ENCODE assay signal across 9 cellular contexts in genomic region chr6:46170357-46171289, GRCh38. TPM values are rescaled to one million over a fixed set of nuclear protein-coding genes. Genes with fewer than 3 reads are reported as not detected.
DNase-seq lines count a peak whose midpoint lies in the region; ATAC-seq, FAIRE-seq and TF ChIP-seq lines count a peak whose summit lies in the region.
"Had no signal": no experiment of that assay in that cellular context is flagged by ENCODE, and none has a peak within 500 bp of the region (broad histone marks: within the 10 kb centered on the region; RNA-seq: fewer than 3 reads in every experiment).

A gene with protein sequence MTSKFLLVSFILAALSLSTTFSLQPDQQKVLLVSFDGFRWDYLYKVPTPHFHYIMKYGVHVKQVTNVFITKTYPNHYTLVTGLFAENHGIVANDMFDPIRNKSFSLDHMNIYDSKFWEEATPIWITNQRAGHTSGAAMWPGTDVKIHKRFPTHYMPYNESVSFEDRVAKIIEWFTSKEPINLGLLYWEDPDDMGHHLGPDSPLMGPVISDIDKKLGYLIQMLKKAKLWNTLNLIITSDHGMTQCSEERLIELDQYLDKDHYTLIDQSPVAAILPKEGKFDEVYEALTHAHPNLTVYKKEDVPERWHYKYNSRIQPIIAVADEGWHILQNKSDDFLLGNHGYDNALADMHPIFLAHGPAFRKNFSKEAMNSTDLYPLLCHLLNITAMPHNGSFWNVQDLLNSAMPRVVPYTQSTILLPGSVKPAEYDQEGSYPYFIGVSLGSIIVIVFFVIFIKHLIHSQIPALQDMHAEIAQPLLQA (minus strand): TSS chr6:46170980. CDS start chr6:46168262, 2,718 bp downstream.

- H3K9me3 Mint-ChIP-seq in activated naive CD8-positive, alpha-beta T cell treated with anti-CD3 and anti-CD28 coated beads, Interleukin-2, amount 10 ng/mL, durations not matched to agents 7 days and 5 days, result no peaks in the 10 kb centered on the region

- peak in 1 of 2 donors; percentile 17 for TF ChIP-seq EP300 in tibial nerve (IDR thresholded peaks at IDR 0.05)

- DNase-seq in COR-L47 (lab: John Stamatoyannopoulos, UW), result peak; percentile 95
- peak; percentile 70 for DNase-seq in GM20000 (ENCODE audit: low spot score)
- DNase-seq in HTR-8/SVneo (ENCODE audit: insufficient read length, low spot score), result peak; percentile 62
- peak; percentile 87 for DNase-seq in RWPE1 (ENCODE audit: low spot score)
- DNase-seq in activated naive CD8-positive, alpha-beta T cell treated with anti-CD3 and anti-CD28 coated beads, Interleukin-2, amount 10 ng/mL, durations not matched to agents 7 days and 5 days, result peak; percentile 67
- peak; percentile 85 for DNase-seq in left ventricle myocardium superior
- DNase-seq in pons (ENCODE audit: low spot score), result peak; percentile 90
- DNase-seq in tibial nerve (ENCODE audit: low spot score in 2 of 2), result peak; percentile 25 to 37

- peaks cover 28% of the 10 kb centered on the region for H3K27me3 Mint-ChIP-seq in activated naive CD8-positive, alpha-beta T cell treated with anti-CD3 and anti-CD28 coated beads, Interleukin-2, amount 10 ng/mL, durations not matched to agents 7 days and 5 days

- CTCF ChIA-PET in RWPE1 (lab: Yijun Ruan, JAX), result interaction anchor here (0.6 to 0.7 kb wide), 2 partner anchors 40 to 803 kb away, joined by 3 read pairs; no protein-coding TSS in a partner anchor

- FAIRE-seq in HTR-8/SVneo (lab: Jason Lieb, UNC), result no peak

- peak within 1 kb of the TSS; percentile 82 for H3K4me3 Mint-ChIP-seq in activated naive CD8-positive, alpha-beta T cell treated with anti-CD3 and anti-CD28 coated beads, Interleukin-2, amount 10 ng/mL, durations not matched to agents 7 days and 5 days

- H3K4me1 Mint-ChIP-seq in activated naive CD8-positive, alpha-beta T cell treated with anti-CD3 and anti-CD28 coated beads, Interleukin-2, amount 10 ng/mL, durations not matched to agents 7 days and 5 days, result peaks cover 7% of the 10 kb centered on the region

- POLR2A ChIA-PET in RWPE1 (lab: Yijun Ruan, JAX; ENCODE audit: low non-redundant PET), result no interaction called here
- POLR2A ChIA-PET in activated naive CD8-positive, alpha-beta T cell treated with anti-CD3 and anti-CD28 coated beads, Interleukin-2, amount 10 ng/mL, durations not matched to agents 7 days and 5 days (lab: Charles Lee), result no interaction called here

- H3K27me3 ChIP-seq in tibial nerve, result peaks cover 0 to 5% of the 10 kb centered on the region in 2 donors

- peak within 1 kb of the TSS; percentile 39 to 78 (median 60) for H3K4me3 ChIP-seq in tibial nerve

- H3K36me3 ChIP-seq in tibial nerve, result no peaks in the 10 kb centered on the region

- H3K27ac ChIP-seq in RWPE1 (no peak within 1 kb of the TSS), tibial nerve (peak within 1 kb of the TSS in 2 of 4 donors; percentile 62 to 69)

- intact Hi-C loops in left ventricle myocardium superior (cut with micrococcal nuclease), result no loop called here

- no peak within 1 kb of the TSS for H3K27ac Mint-ChIP-seq in activated naive CD8-positive, alpha-beta T cell treated with anti-CD3 and anti-CD28 coated beads, Interleukin-2, amount 10 ng/mL, durations not matched to agents 7 days and 5 days

- TF ChIP-seq POLR2A in tibial nerve (IDR thresholded peaks at IDR 0.05), result peak in 1 of 2 donors; percentile 29

- no peaks in the 10 kb centered on the region for H3K36me3 Mint-ChIP-seq in activated naive CD8-positive, alpha-beta T cell treated with anti-CD3 and anti-CD28 coated beads, Interleukin-2, amount 10 ng/mL, durations not matched to agents 7 days and 5 days

- H3K9me3 ChIP-seq in tibial nerve, result no peaks in the 10 kb centered on the region

- WGBS in tibial nerve, 2 donors, result 1 to 2% methylated on average over 34 to 44 of the region's 49 CpGs

- H3K4me1 ChIP-seq in tibial nerve, result peaks cover 0 to 18% (median 0%) of the 10 kb centered on the region in 4 donors

- ATAC-seq in activated naive CD8-positive, alpha-beta T cell treated with anti-CD3 and anti-CD28 coated beads, Interleukin-2, amount 10 ng/mL, durations not matched to agents 7 days and 5 days (ENCODE audit: low read depth), result peak; percentile 90
- ATAC-seq in left ventricle myocardium superior, result peak; percentile 99

- no peak for TF ChIP-seq CTCF in GM20000 (IDR thresholded peaks at IDR 0.05; ENCODE audit: extremely low read depth, missing control alignments)
- TF ChIP-seq CTCF in RWPE1 (conservative IDR thresholded peaks at IDR 0.05; ENCODE audit: low read depth), result no peak
- no peak for TF ChIP-seq CTCF in tibial nerve (IDR thresholded peaks at IDR 0.05)

RNA-seq across cellular contexts. Expression of the gene that starts here (rescaled TPM):
- 1 to 10 TPM; 1.4 to 2.0 TPM for total RNA-seq in activated naive CD8-positive, alpha-beta T cell treated with anti-CD3 and anti-CD28 coated beads, Interleukin-2, amount 10 ng/mL, durations not matched to agents 7 days and 5 days
- 3.2 TPM for total RNA-seq in left ventricle myocardium superior
- 1 to 10 TPM in 2 of 4 donors, under 1 TPM in 2; 0.30 to 2.3 (median 1.2) TPM for total RNA-seq in tibial nerve
- total RNA-seq: NCI-H460 had no signal

Comparison
In these comparisons a context has a peak if more than half of its experiments do, and no peak if none do; other contexts are left out.
1. DNase-seq: peak in every context shown above with its lines; median percentile 95 in COR-L47; 90 in pons; 87 in RWPE1; 85 in left ventricle myocardium superior; 70 in GM20000; 67 in activated naive CD8-positive, alpha-beta T cell treated with anti-CD3 and anti-CD28 coated beads, Interleukin-2, amount 10 ng/mL, durations not matched to agents 7 days and 5 days; 62 in HTR-8/SVneo; 31 in tibial nerve.